ENCODE assay signal across 13 cellular contexts in genomic region chr18:12049983-12050811, GRCh38. TPM values are rescaled to one million over a fixed set of nuclear protein-coding genes. Genes with fewer than 3 reads are reported as not detected.
DNase-seq lines count a peak whose midpoint lies in the region; ATAC-seq and TF ChIP-seq lines count a peak whose summit lies in the region.
"Had no signal": no experiment of that assay in that cellular context is flagged by ENCODE, and none has a peak within 500 bp of the region (broad histone marks: within the 10 kb centered on the region; RNA-seq: fewer than 3 reads in every experiment).

No MANE protein-coding gene starts in this region.

- TF ChIP-seq CTCF in chondrocyte (IDR thresholded peaks at IDR 0.05) (no peak), osteocyte (IDR thresholded peaks at IDR 0.05) (no peak)

- POLR2A ChIA-PET in T-cell (lab: Charles Lee), result no interaction called here

- CTCF ChIA-PET in T-cell (lab: Charles Lee), result interaction anchor here (0.5 to 1.5 kb wide), 2 partner anchors 11 to 111 kb away, joined by 3 to 4 read pairs; no protein-coding TSS in a partner anchor

- DNase-seq in chondrocyte (ENCODE audit: low spot score) (no peak), osteocyte (ENCODE audit: extremely low spot score, unreplicated experiment) (no peak), LoVo (ENCODE audit: low spot score) (no peak), T-cell (no peak)
- no peak for DNase-seq in activated naive CD8-positive, alpha-beta T cell treated with anti-CD3 and anti-CD28 coated beads, Interleukin-2, amount 50 U/mL, for 24 hours
- DNase-seq: activated effector memory CD4-positive, alpha-beta T cell treated with Interleukin-2 at 50 U/mL for 16 hours; SK-N-SH had no signal

- no peaks in the 10 kb centered on the region for H3K9me3 Mint-ChIP-seq in chondrocyte (ENCODE audit: low read depth)
- H3K9me3 Mint-ChIP-seq in osteocyte (ENCODE audit: unreplicated experiment), result no peaks in the 10 kb centered on the region
- H3K9me3 Mint-ChIP-seq in activated naive CD8-positive, alpha-beta T cell treated with anti-CD3 and anti-CD28 coated beads, Interleukin-2, amount 50 U/mL, for 24 hours, result no peaks in the 10 kb centered on the region
- no peaks in the 10 kb centered on the region for H3K9me3 Mint-ChIP-seq in T-cell

- H3K4me1 Mint-ChIP-seq in chondrocyte (ENCODE audit: low read depth) (peaks cover 53% of the 10 kb centered on the region), osteocyte (ENCODE audit: unreplicated experiment) (peaks cover 16% of the 10 kb centered on the region), T-cell (peaks cover 0 to 4% (median 0%) of the 10 kb centered on the region in 3 donors)
- H3K4me1 Mint-ChIP-seq in activated naive CD8-positive, alpha-beta T cell treated with anti-CD3 and anti-CD28 coated beads, Interleukin-2, amount 50 U/mL, for 24 hours, result peaks cover 15% of the 10 kb centered on the region

- no peak overlapping the region for H3K4me3 Mint-ChIP-seq in chondrocyte (ENCODE audit: unreplicated experiment)
- no peak overlapping the region for H3K4me3 Mint-ChIP-seq in osteocyte (ENCODE audit: unreplicated experiment)
- H3K4me3 Mint-ChIP-seq in activated naive CD8-positive, alpha-beta T cell treated with anti-CD3 and anti-CD28 coated beads, Interleukin-2, amount 50 U/mL, for 24 hours, result no peak overlapping the region
- H3K4me3 Mint-ChIP-seq in T-cell, result no peak overlapping the region

- peak; percentile 76 for ATAC-seq in GM18519 (IDR thresholded peaks at IDR 0.05; ENCODE audit: low FRiP score, unreplicated experiment)
- ATAC-seq in GM21786 (IDR thresholded peaks at IDR 0.05; ENCODE audit: unreplicated experiment), result peak; percentile 89
- peak; percentile 90 for ATAC-seq in HG03460 (IDR thresholded peaks at IDR 0.05; ENCODE audit: unreplicated experiment)
- ATAC-seq in activated naive CD8-positive, alpha-beta T cell treated with anti-CD3 and anti-CD28 coated beads, Interleukin-2, amount 50 U/mL, for 24 hours, result no peak
- ATAC-seq in T-cell (replicated peaks in 1 of 4), result no peak
- ATAC-seq: left lung had no signal

- H3K36me3 Mint-ChIP-seq in chondrocyte (ENCODE audit: low read depth) (no peaks in the 10 kb centered on the region), osteocyte (ENCODE audit: unreplicated experiment) (no peaks in the 10 kb centered on the region), T-cell (no peaks in the 10 kb centered on the region)
- H3K36me3 Mint-ChIP-seq in activated naive CD8-positive, alpha-beta T cell treated with anti-CD3 and anti-CD28 coated beads, Interleukin-2, amount 50 U/mL, for 24 hours (ENCODE audit: low read depth), result no peaks in the 10 kb centered on the region

- H3K27ac Mint-ChIP-seq in chondrocyte (ENCODE audit: unreplicated experiment) (peak overlapping the region; percentile 93), osteocyte (ENCODE audit: unreplicated experiment) (no peak overlapping the region), T-cell (no peak overlapping the region)
- no peak overlapping the region for H3K27ac Mint-ChIP-seq in activated naive CD8-positive, alpha-beta T cell treated with anti-CD3 and anti-CD28 coated beads, Interleukin-2, amount 50 U/mL, for 24 hours

- H3K27me3 Mint-ChIP-seq in chondrocyte (ENCODE audit: low read depth) (no peaks in the 10 kb centered on the region), osteocyte (ENCODE audit: unreplicated experiment) (peaks cover 17% of the 10 kb centered on the region), T-cell (peaks cover 4 to 13% of the 10 kb centered on the region in 2 donors)
- H3K27me3 Mint-ChIP-seq in activated naive CD8-positive, alpha-beta T cell treated with anti-CD3 and anti-CD28 coated beads, Interleukin-2, amount 50 U/mL, for 24 hours, result peaks cover 2% of the 10 kb centered on the region

RNA-seq across cellular contexts. Expression of gene ANKRD62, which starts 43.4 kb away (rescaled TPM):
- total RNA-seq in chondrocyte (not detected in 3 replicates), osteocyte (not detected in 2 replicates), T-cell (not detected)
- total RNA-seq: endothelial cell of umbilical vein, tibial nerve had no signal

Comparison
In these comparisons a context has a peak if more than half of its experiments do, and no peak if none do; other contexts are left out.
1. ATAC-seq: peak in GM18519 (single experiment), GM21786 (single experiment) and HG03460 (single experiment); none in activated naive CD8-positive, alpha-beta T cell treated with anti-CD3 and anti-CD28 coated beads, Interleukin-2, amount 50 U/mL, for 24 hours (single experiment) and T-cell (0 of 4).